ENCODE assay signal across 15 cellular contexts in genomic region chr2:26901326-26902183, GRCh38. TPM values are rescaled to one million over a fixed set of nuclear protein-coding genes. Genes with fewer than 3 reads are reported as not detected.
DNase-seq lines count a peak whose midpoint lies in the region; ATAC-seq and TF ChIP-seq lines count a peak whose summit lies in the region.
"Had no signal": no experiment of that assay in that cellular context is flagged by ENCODE, and none has a peak within 500 bp of the region (broad histone marks: within the 10 kb centered on the region; RNA-seq: fewer than 3 reads in every experiment).

No MANE protein-coding gene starts in this region.

- intact Hi-C loops in spleen (cut with DNase I; ENCODE audit: low total_unique reads): no loop called here
- intact Hi-C loops in CD14-positive monocyte (cut with micrococcal nuclease): no loop called here

- no peak overlapping the region for H3K4me3 ChIP-seq in neuronal stem cell (ENCODE audit: low read length in 2 of 2)
- H3K4me3 ChIP-seq in spleen: no peak overlapping the region
- H3K4me3 ChIP-seq: colonic mucosa, left lung, pancreas had no signal

- DNase-seq in DMS79 (lab: John Stamatoyannopoulos, UW) (peak; percentile 21), NCI-H345 (lab: John Stamatoyannopoulos, UW) (peak; percentile 75), glutamatergic neuron (peak; percentile 64), neuronal stem cell (ENCODE audit: low spot score) (no peak), spleen (no peak), Kasumi-1 (lab: John Stamatoyannopoulos, UW) (no peak), CD14-positive monocyte (ENCODE audit: low spot score) (no peak)
- DNase-seq: BE2C; colonic mucosa; left lung; pancreas; stimulated activated CD4-positive, alpha-beta T cell treated with anti-CD3 and anti-CD28 coated beads, Interleukin-4, amount 100 ng/mL, for 1 hour; stimulated activated naive B cell treated with anti-CD40 and anti-IgM and Interleukin-4, amounts not matched to agents 10 μg/mL and 1 μg/mL and 100 μg/mL, for 72 hours had no signal

- H3K4me1 ChIP-seq in neuronal stem cell (ENCODE audit: control insufficient read depth in 2 of 2, insufficient read depth in 1 of 2, low read depth in 1 of 2, low read length in 2 of 2): peaks cover 15 to 23% of the 10 kb centered on the region in 2 donors
- H3K4me1 ChIP-seq in spleen: no peaks in the 10 kb centered on the region
- H3K4me1 ChIP-seq: BE2C, colonic mucosa, left lung, pancreas had no signal

- H3K18ac ChIP-seq in neuronal stem cell (ENCODE audit: low read length): peak overlapping the region; percentile 41

- H3K4me3 Mint-ChIP-seq in glutamatergic neuron (ENCODE audit: unreplicated experiment) (peak overlapping the region; percentile 84), CD14-positive monocyte (no peak overlapping the region)
- H3K4me3 Mint-ChIP-seq: stimulated activated naive B cell treated with anti-CD40 and anti-IgM and Interleukin-4, amounts not matched to agents 10 μg/mL and 1 μg/mL and 100 μg/mL, for 72 hours had no signal

- peak overlapping the region; percentile 99 for H3K27ac Mint-ChIP-seq in glutamatergic neuron (ENCODE audit: unreplicated experiment)
- H3K27ac Mint-ChIP-seq in CD14-positive monocyte: no peak overlapping the region
- H3K27ac Mint-ChIP-seq: stimulated activated naive B cell treated with anti-CD40 and anti-IgM and Interleukin-4, amounts not matched to agents 10 μg/mL and 1 μg/mL and 100 μg/mL, for 72 hours had no signal

- H3K4me2 ChIP-seq in neuronal stem cell (ENCODE audit: insufficient read depth, low read length, poor library complexity, severe bottlenecking): no peak overlapping the region

- H3K27me3 Mint-ChIP-seq in glutamatergic neuron (ENCODE audit: unreplicated experiment) (peaks cover 8% of the 10 kb centered on the region), CD14-positive monocyte (ENCODE audit: low read depth in 3 of 3) (peaks cover 0 to 2% (median 1%) of the 10 kb centered on the region in 3 donors)

- no peak overlapping the region for H4K91ac ChIP-seq in neuronal stem cell (ENCODE audit: low read depth, low read length, poor library complexity)

- ATAC-seq in HG02798 (IDR thresholded peaks at IDR 0.05; ENCODE audit: poor library complexity, unreplicated experiment): no peak
- ATAC-seq: left lung; pancreas; stimulated activated naive B cell treated with anti-CD40 and anti-IgM and Interleukin-4, amounts not matched to agents 10 μg/mL and 1 μg/mL and 100 μg/mL, for 72 hours had no signal

- no peak for TF ChIP-seq POLR2A in spleen (IDR thresholded peaks at IDR 0.05)

- no peak overlapping the region for H2AK5ac ChIP-seq in neuronal stem cell (ENCODE audit: low read depth, low read length)

- H3K36me3 ChIP-seq in neuronal stem cell (replicated peaks in 1 of 2; ENCODE audit: control insufficient read depth in 2 of 2, insufficient read depth in 2 of 2, low read length in 2 of 2) (peaks cover 48 to 97% of the 10 kb centered on the region in 2 donors), spleen (no peaks in the 10 kb centered on the region)
- H3K36me3 ChIP-seq: colonic mucosa, left lung, pancreas had no signal

- no peak overlapping the region for H3K27ac ChIP-seq in neuronal stem cell (replicated peaks; ENCODE audit: low read length)
- H3K27ac ChIP-seq in spleen: no peak overlapping the region
- H3K27ac ChIP-seq: colonic mucosa, left lung, pancreas had no signal

- H2AFZ ChIP-seq in neuronal stem cell (ENCODE audit: low read length): no peak overlapping the region

- H3K36me3 Mint-ChIP-seq in glutamatergic neuron (ENCODE audit: unreplicated experiment): peaks cover 14% of the 10 kb centered on the region
- no peaks in the 10 kb centered on the region for H3K36me3 Mint-ChIP-seq in CD14-positive monocyte
- H3K36me3 Mint-ChIP-seq: stimulated activated naive B cell treated with anti-CD40 and anti-IgM and Interleukin-4, amounts not matched to agents 10 μg/mL and 1 μg/mL and 100 μg/mL, for 72 hours had no signal

- no peak for TF ChIP-seq CTCF in glutamatergic neuron (IDR thresholded peaks at IDR 0.05; ENCODE audit: partially characterized antibody, unreplicated experiment)
- no peak for TF ChIP-seq CTCF in spleen (IDR thresholded peaks at IDR 0.05 in 8 of 11, conservative IDR thresholded peaks at IDR 0.05 in 3 of 11)
- TF ChIP-seq CTCF in CD14-positive monocyte (IDR thresholded peaks at IDR 0.05): no peak

- H3K27me3 ChIP-seq in neuronal stem cell (ENCODE audit: control insufficient read depth in 3 of 3, insufficient read depth in 3 of 3, low read depth in 1 of 3, low read length in 3 of 3): no peaks in the 10 kb centered on the region
- no peaks in the 10 kb centered on the region for H3K27me3 ChIP-seq in spleen (replicated peaks in 1 of 7)
- H3K27me3 ChIP-seq: BE2C, colonic mucosa, left lung, pancreas had no signal

- H2BK120ac ChIP-seq in neuronal stem cell (ENCODE audit: low read depth, low read length): no peak overlapping the region

- H2BK15ac ChIP-seq in neuronal stem cell (ENCODE audit: low read length): no peak overlapping the region

- no peak overlapping the region for H3K23ac ChIP-seq in neuronal stem cell (ENCODE audit: low read depth, low read length, poor library complexity)

- H4K8ac ChIP-seq in neuronal stem cell (ENCODE audit: low read depth, low read length): no peak overlapping the region

- no peak overlapping the region for H2BK12ac ChIP-seq in neuronal stem cell (ENCODE audit: low read length)

- peaks cover 17% of the 10 kb centered on the region for H3K79me1 ChIP-seq in neuronal stem cell (ENCODE audit: low read depth, low read length)

- H2BK5ac ChIP-seq in neuronal stem cell (ENCODE audit: low read length): no peak overlapping the region

- no peak overlapping the region for H3K14ac ChIP-seq in neuronal stem cell (ENCODE audit: low read length)

- no peak overlapping the region for H3K9ac ChIP-seq in neuronal stem cell (ENCODE audit: low read depth, low read length, poor library complexity)

- no peak overlapping the region for H3K4ac ChIP-seq in neuronal stem cell (ENCODE audit: low read length)

- H3K4me1 Mint-ChIP-seq in glutamatergic neuron (ENCODE audit: low read depth, unreplicated experiment) (peaks cover 46% of the 10 kb centered on the region), CD14-positive monocyte (no peaks in the 10 kb centered on the region)
- H3K4me1 Mint-ChIP-seq: stimulated activated naive B cell treated with anti-CD40 and anti-IgM and Interleukin-4, amounts not matched to agents 10 μg/mL and 1 μg/mL and 100 μg/mL, for 72 hours had no signal

- H3K9me3 Mint-ChIP-seq in glutamatergic neuron (ENCODE audit: unreplicated experiment) (peaks cover 18% of the 10 kb centered on the region), CD14-positive monocyte (no peaks in the 10 kb centered on the region)
- H3K9me3 Mint-ChIP-seq: stimulated activated naive B cell treated with anti-CD40 and anti-IgM and Interleukin-4, amounts not matched to agents 10 μg/mL and 1 μg/mL and 100 μg/mL, for 72 hours had no signal

- H3K9me3 ChIP-seq in neuronal stem cell (replicated peaks in 1 of 2; ENCODE audit: control insufficient read depth in 2 of 2, insufficient read depth in 1 of 2, low read depth in 1 of 2, low read length in 2 of 2) (no peaks in the 10 kb centered on the region), spleen (no peaks in the 10 kb centered on the region)
- H3K9me3 ChIP-seq: BE2C, colonic mucosa, left lung, pancreas had no signal

- WGBS in neuronal stem cell (ENCODE audit: extremely low coverage in 2 of 2, insufficient read length in 2 of 2, insufficient replicate concordance in 1 of 2), 2 donors: no CpG with 5 or more reads among the region's 23 CpGs
- WGBS in spleen, 5 donors: 73 to 83% (median 81%) methylated on average over 21 to 23 of the region's 23 CpGs

RNA-seq across cellular contexts. Expression of gene DPYSL5, which starts 53.6 kb away (rescaled TPM):
- total RNA-seq in glutamatergic neuron (ENCODE audit: unreplicated experiment) (313 TPM), spleen (under 1 TPM in 1 of 7 donors, not detected in 6; 0.07 TPM)
- polyA plus RNA-seq in neuronal stem cell (2013, experiment 1 of 2): 77.1 TPM
- polyA plus RNA-seq in neuronal stem cell (2013, experiment 2 of 2): 77.6 TPM
- polyA plus RNA-seq in spleen (under 1 TPM in 2 of 3 donors, not detected in 1; 0.02 TPM), CD14-positive monocyte (not detected)
- total RNA-seq: fibroblast of villous mesenchyme, left lung had no signal

Comparison
In these comparisons a context has a peak if more than half of its experiments do, and no peak if none do; other contexts are left out.
1. DNase-seq: peak in DMS79 (single experiment), NCI-H345 (single experiment) and glutamatergic neuron (single experiment); none in neuronal stem cell (single experiment), spleen (single experiment), Kasumi-1 (0 of 2) and CD14-positive monocyte (single experiment).
2. RNA of gene DPYSL5, which starts 53.6 kb away (total RNA-seq): 313 TPM in glutamatergic neuron (single experiment); 0.07 TPM in spleen; every median in the first group is over 100 times any median in the second.